Comparison of ENCODE assay signal across 7 cellular contexts in the genomic region with DNA sequence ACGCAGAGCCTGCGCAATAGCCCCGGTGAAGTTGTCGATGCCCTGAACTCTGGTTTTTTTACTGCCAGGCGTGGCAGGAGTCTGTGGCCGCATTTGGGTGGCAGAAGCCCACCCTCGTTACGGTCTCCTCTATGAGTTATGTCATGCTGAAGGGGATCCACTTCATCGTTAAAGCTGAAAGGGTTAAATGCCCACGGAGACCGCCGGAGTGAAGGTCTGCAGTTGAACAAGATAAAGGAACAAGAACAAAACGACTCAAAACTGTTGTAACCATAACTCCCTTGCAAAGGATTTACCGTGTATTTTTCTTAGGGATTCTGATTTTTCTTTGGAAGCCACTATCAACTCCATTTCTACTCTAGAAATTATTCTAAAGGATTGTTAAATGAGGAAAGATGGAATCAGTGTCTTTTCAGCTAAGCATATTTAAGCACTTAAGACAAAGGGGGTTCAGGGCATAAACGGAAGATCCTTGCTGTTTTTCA. TPM values are rescaled to one million over a fixed set of nuclear protein-coding genes. Genes with fewer than 3 reads are reported as not detected.
A peak's percentile ranks its signal among the peaks of the same experiment; 100 is the strongest.
DNase-seq lines count a peak whose midpoint lies in the region; ATAC-seq and TF ChIP-seq lines count a peak whose summit lies in the region.

No MANE protein-coding gene starts in this region.

- DNase-seq in HFFc6 (no peak), NCI-H748 treated with DMSO at 0.1 percent for 48 hours (lab: John Stamatoyannopoulos, UW) (no peak), ecto neural progenitor cell (ENCODE audit: low spot score) (no peak)
- no peak for DNase-seq in activated CD4-positive, alpha-beta memory T cell treated with anti-CD3 and anti-CD28 coated beads for 36 hours
- no peak for DNase-seq in stimulated activated naive CD8-positive, alpha-beta T cell treated with anti-CD3 and anti-CD28 coated beads, Interleukin-15, amount 100 ng/mL, for 72 hours

- CTCF ChIA-PET in activated CD4-positive, alpha-beta memory T cell treated with anti-CD3 and anti-CD28 coated beads for 36 hours (lab: Charles Lee) = interaction anchor here (0.7 to 4.1 kb wide), 3 partner anchors 12 to 61 kb away, joined by 3 to 20 read pairs (median 3); no protein-coding TSS in a partner anchor

- H3K4me3 ChIP-seq in iPS-11a (ENCODE audit: low read depth, low read length) = peak overlapping the region; percentile 88

- H3K27ac Mint-ChIP-seq in HFFc6 = peak overlapping the region; percentile 97
- H3K27ac Mint-ChIP-seq in activated CD4-positive, alpha-beta memory T cell treated with anti-CD3 and anti-CD28 coated beads for 36 hours = peak overlapping the region; percentile 95
- peak overlapping the region; percentile 93 to 94 for H3K27ac Mint-ChIP-seq in stimulated activated naive CD8-positive, alpha-beta T cell treated with anti-CD3 and anti-CD28 coated beads, Interleukin-15, amount 100 ng/mL, for 72 hours

- TF ChIP-seq CTCF in HFFc6 (IDR thresholded peaks at IDR 0.05) = no peak

- POLR2A ChIA-PET in activated CD4-positive, alpha-beta memory T cell treated with anti-CD3 and anti-CD28 coated beads for 36 hours (lab: Charles Lee) = interaction anchor here (0.6 to 4.4 kb wide), 4 partner anchors 10 to 47 kb away, joined by 3 to 49 read pairs (median 26); no protein-coding TSS in a partner anchor

- no peak for ATAC-seq in stimulated activated naive CD8-positive, alpha-beta T cell treated with anti-CD3 and anti-CD28 coated beads, Interleukin-15, amount 100 ng/mL, for 72 hours
- ATAC-seq in HG03520 (IDR thresholded peaks at IDR 0.05; ENCODE audit: unreplicated experiment) = no peak

- intact Hi-C loops in activated CD4-positive, alpha-beta memory T cell treated with anti-CD3 and anti-CD28 coated beads for 36 hours (cut with micrococcal nuclease) = loop anchor here (1.0 to 5.0 kb wide), 4 partner anchors 10 to 198 kb away; a partner anchor contains a TSS

- peak overlapping the region; percentile 95 for H3K4me3 Mint-ChIP-seq in HFFc6
- peak overlapping the region; percentile 93 for H3K4me3 Mint-ChIP-seq in activated CD4-positive, alpha-beta memory T cell treated with anti-CD3 and anti-CD28 coated beads for 36 hours
- peak overlapping the region; percentile 88 to 90 for H3K4me3 Mint-ChIP-seq in stimulated activated naive CD8-positive, alpha-beta T cell treated with anti-CD3 and anti-CD28 coated beads, Interleukin-15, amount 100 ng/mL, for 72 hours

- peaks cover 9% of the 10 kb centered on the region; the same call in 1 of the 2 replicates for H3K36me3 Mint-ChIP-seq in HFFc6 (ENCODE audit: low read depth)
- H3K36me3 Mint-ChIP-seq in activated CD4-positive, alpha-beta memory T cell treated with anti-CD3 and anti-CD28 coated beads for 36 hours = peaks cover 16% of the 10 kb centered on the region

- no peaks in the 10 kb centered on the region for H3K9me3 Mint-ChIP-seq in HFFc6
- H3K9me3 Mint-ChIP-seq in activated CD4-positive, alpha-beta memory T cell treated with anti-CD3 and anti-CD28 coated beads for 36 hours = no peaks in the 10 kb centered on the region
- H3K9me3 Mint-ChIP-seq in stimulated activated naive CD8-positive, alpha-beta T cell treated with anti-CD3 and anti-CD28 coated beads, Interleukin-15, amount 100 ng/mL, for 72 hours = no peaks in the 10 kb centered on the region

- H3K4me1 Mint-ChIP-seq in HFFc6 (ENCODE audit: low read depth) = peaks cover 28% of the 10 kb centered on the region
- H3K4me1 Mint-ChIP-seq in activated CD4-positive, alpha-beta memory T cell treated with anti-CD3 and anti-CD28 coated beads for 36 hours (ENCODE audit: low read depth) = peaks cover 37% of the 10 kb centered on the region
- H3K4me1 Mint-ChIP-seq in stimulated activated naive CD8-positive, alpha-beta T cell treated with anti-CD3 and anti-CD28 coated beads, Interleukin-15, amount 100 ng/mL, for 72 hours = peaks cover 37% of the 10 kb centered on the region

- peaks cover 6% of the 10 kb centered on the region for H3K27me3 Mint-ChIP-seq in HFFc6 (ENCODE audit: insufficient read depth)
- H3K27me3 Mint-ChIP-seq in activated CD4-positive, alpha-beta memory T cell treated with anti-CD3 and anti-CD28 coated beads for 36 hours = no peaks in the 10 kb centered on the region
- H3K27me3 Mint-ChIP-seq in stimulated activated naive CD8-positive, alpha-beta T cell treated with anti-CD3 and anti-CD28 coated beads, Interleukin-15, amount 100 ng/mL, for 72 hours = no peaks in the 10 kb centered on the region

RNA-seq across cellular contexts. Expression of a gene that starts 0.5 kb away (rescaled TPM):
- total RNA-seq in HFFc6 (2021; fragmentation: NEBNext Ultra II Directional; extraction: Animal tissue kit (Norgen Biotek cat#: 25700)) = 100 to 1,000 TPM in 2 of 6 experiments, 10 to 100 TPM in 4; 82.0 to 104 (median 89.1) TPM
- total RNA-seq in activated CD4-positive, alpha-beta memory T cell treated with anti-CD3 and anti-CD28 coated beads for 36 hours = 100 to 1,000 TPM; 112 to 121 TPM
